8 cellular contexts compared by ENCODE assay signal in the genomic region with DNA sequence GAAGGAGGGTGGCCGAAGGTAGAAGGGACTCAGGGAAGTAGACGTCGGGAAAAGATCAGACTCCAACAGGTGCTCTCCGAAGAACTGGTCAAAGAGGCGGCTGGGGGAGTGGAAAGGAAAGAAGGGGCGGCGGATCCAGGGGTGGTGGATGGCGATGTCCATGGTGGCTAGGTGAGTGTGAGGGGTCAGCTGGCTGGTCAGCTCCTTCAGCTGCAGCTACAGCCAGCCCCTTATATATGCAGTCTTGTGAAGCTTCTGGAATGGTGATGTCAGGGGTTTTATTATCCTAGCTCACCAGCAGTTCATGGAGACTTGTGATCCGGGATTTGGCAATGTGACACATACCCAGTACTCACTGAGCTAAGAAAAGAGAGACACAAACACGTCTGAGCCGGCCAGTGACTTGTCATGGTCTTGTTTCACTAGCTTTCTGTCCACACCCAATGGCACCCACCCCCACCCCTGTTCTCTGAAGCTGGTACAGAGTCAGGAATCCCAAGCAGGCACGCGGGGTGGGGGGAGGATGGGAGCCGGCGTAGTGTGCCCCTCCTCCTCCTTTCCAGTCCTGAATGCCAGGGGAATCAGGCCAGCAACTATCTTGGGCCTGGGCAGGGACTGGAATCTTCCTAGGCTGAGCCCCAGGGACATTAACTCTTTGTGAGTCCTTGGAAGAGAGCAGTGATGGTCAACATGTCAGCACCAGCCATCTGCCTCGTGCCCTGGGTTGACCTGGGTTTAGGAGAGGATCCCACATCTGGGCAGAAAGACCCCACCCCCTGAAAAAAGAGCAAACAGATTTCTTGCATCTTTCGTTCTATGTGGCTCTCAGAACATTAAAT. TPM values are rescaled to one million over a fixed set of nuclear protein-coding genes. Genes with fewer than 3 reads are reported as not detected.
DNase-seq lines count a peak whose midpoint lies in the region; ATAC-seq, FAIRE-seq and TF ChIP-seq lines count a peak whose summit lies in the region.

TSS of gene CRYAB (minus strand) at position 208 of the 839 bp plus-strand sequence. CDS start at position 162, 46 bp downstream.

- peak within 1 kb of the TSS; percentile 57 for H3K27ac ChIP-seq in K562 (ENCODE audit: extremely low read depth, low read depth, low read length)

- H3K4me1 ChIP-seq in K562 (replicated peaks in 1 of 2; ENCODE audit: control insufficient read depth in 2 of 2, insufficient read depth in 2 of 2, low read length in 2 of 2): peaks cover 35 to 40% of the 10 kb centered on the region in 2 experiments; a peak in 4 of 5 replicates

- TF ChIP-seq POLR2A in K562 (conservative IDR thresholded peaks at IDR 0.05): no peak

- H3K36me3 Mint-ChIP-seq in activated T-cell treated with anti-CD3 and anti-CD28 coated beads, Interleukin-2, amount 50 U/mL, for 4 hours (ENCODE audit: insufficient read depth): no peaks in the 10 kb centered on the region

- FAIRE-seq in K562 (lab: Jason Lieb, UNC): no peak

- in situ Hi-C loops in K562 (cut with MboI): no loop called here

- H2AFZ ChIP-seq in K562 (ENCODE audit: low read depth, low read length): peak within 1 kb of the TSS; percentile 76

- H3K9me1 ChIP-seq in K562 (ENCODE audit: control insufficient read depth, insufficient read depth, low read length): peaks cover 3% of the 10 kb centered on the region

- no peak within 1 kb of the TSS for H3K4me3 ChIP-seq in K562
- peak within 1 kb of the TSS; percentile 41 for H3K4me3 ChIP-seq in retinal pigment epithelial cell (ENCODE audit: low read length)

- CTCF ChIA-PET in K562 (lab: Yijun Ruan, JAX; ENCODE audit: low intra/inter-chr PET ratio): no interaction called here

- no peak for TF ChIP-seq RAD21 in K562 (CRISPR knock-in tag; conservative IDR thresholded peaks at IDR 0.05 in 1 of 2, IDR thresholded peaks at IDR 0.05 in 1 of 2)

- no TSS peak for BruUV-seq in K562 (replicated peaks; lab: Mats Ljungman, UMichigan)

- H3K4me3 Mint-ChIP-seq in activated T-cell treated with anti-CD3 and anti-CD28 coated beads, Interleukin-2, amount 50 U/mL, for 4 hours: no peak within 1 kb of the TSS

- TF ChIP-seq CTCF in K562 (IDR thresholded peaks at IDR 0.05 in 2 of 3, conservative IDR thresholded peaks at IDR 0.05 in 1 of 3; ENCODE audit: insufficient read depth in 2 of 3, low read depth in 1 of 3, low read length in 3 of 3): no peak
- no peak for TF ChIP-seq CTCF in retinal pigment epithelial cell (conservative IDR thresholded peaks at IDR 0.05; ENCODE audit: low read depth, low read length)

- peak within 1 kb of the TSS; percentile 68 for H3K4me2 ChIP-seq in K562 (ENCODE audit: insufficient read depth, low read length)

- no peaks in the 10 kb centered on the region for H3K4me1 Mint-ChIP-seq in activated T-cell treated with anti-CD3 and anti-CD28 coated beads, Interleukin-2, amount 50 U/mL, for 4 hours (ENCODE audit: low read depth)

- ATAC-seq in K562 (peak; percentile 48), HG02623 (IDR thresholded peaks at IDR 0.05; ENCODE audit: unreplicated experiment) (no peak)
- ATAC-seq in activated T-cell treated with anti-CD3 and anti-CD28 coated beads, Interleukin-2, amount 50 U/mL, for 4 hours: no peak

- POLR2A ChIA-PET in K562 (lab: Yijun Ruan, JAX): interaction anchor here (0.5 to 2.9 kb wide), 8 partner anchors 11 to 113 kb away, joined by 3 to 13 read pairs (median 3); no protein-coding TSS in a partner anchor

- no peaks in the 10 kb centered on the region for H3K79me2 ChIP-seq in K562 (ENCODE audit: control insufficient read depth, insufficient read depth, low read length)

- peak within 1 kb of the TSS; percentile 20 to 62; a peak in 2 of 4 replicates for H3K9ac ChIP-seq in K562 (ENCODE audit: insufficient read depth in 1 of 2, low read depth in 2 of 2, low read length in 2 of 2)

- 13% methylated on average over 13 of the region's 17 CpGs for WGBS in K562 (ENCODE audit: insufficient coverage, low coverage, missing lambda C conversion rate)

- peaks cover 56% of the 10 kb centered on the region for H3K27me3 Mint-ChIP-seq in activated T-cell treated with anti-CD3 and anti-CD28 coated beads, Interleukin-2, amount 50 U/mL, for 4 hours (ENCODE audit: low read depth)

- H3K36me3 ChIP-seq in K562 (ENCODE audit: control insufficient read depth, insufficient read depth, low read length): no peaks in the 10 kb centered on the region

- DNase-seq in GM04503 (ENCODE audit: low read depth): peak; percentile 98
- DNase-seq in K562 (ENCODE audit: extremely low read depth in 1 of 4, low spot score in 3 of 4): peak; percentile 33 to 66 (median 36)
- DNase-seq in hippocampal formation (lab: John Stamatoyannopoulos, UW): peak; percentile 93 to 94
- peak; percentile 99 for DNase-seq in retinal pigment epithelial cell (ENCODE audit: low read depth)
- no peak for DNase-seq in GF-D8 (lab: John Stamatoyannopoulos, UW)
- DNase-seq in activated T-cell treated with anti-CD3 and anti-CD28 coated beads, Interleukin-2, amount 50 U/mL, for 4 hours: no peak
- DNase-seq in SIG-M5 (lab: John Stamatoyannopoulos, UW): no peak

- H3K9me3 Mint-ChIP-seq in activated T-cell treated with anti-CD3 and anti-CD28 coated beads, Interleukin-2, amount 50 U/mL, for 4 hours: no peaks in the 10 kb centered on the region

- H3K27me3 ChIP-seq in K562 (ENCODE audit: control insufficient read depth in 2 of 2, insufficient read depth in 2 of 2, low read length in 2 of 2): no peaks in the 10 kb centered on the region

- H3K9me3 ChIP-seq in K562 (replicated peaks; ENCODE audit: control insufficient read depth, insufficient read depth, low read depth, low read length): no peaks in the 10 kb centered on the region

- no peaks in the 10 kb centered on the region for H4K20me1 ChIP-seq in K562 (replicated peaks; ENCODE audit: control insufficient read depth, insufficient read depth, low read length)

- TF ChIP-seq EP300 in K562 (IDR thresholded peaks at IDR 0.05; ENCODE audit: low read length): no peak

- intact Hi-C loops in K562 (cut with micrococcal nuclease): loop anchor here (5.0 kb wide), 1 partner anchor 34 kb away; the partner anchor contains the start of genes CFAP68 and FDXACB1

TF ChIP-seq in K562, 482 proteins besides CTCF, POLR2A, EP300 and RAD21 (continues in another document):
- TF ChIP-seq RBBP5 (IDR thresholded peaks at IDR 0.05; ENCODE audit: borderline replicate concordance, insufficient read depth, low read length, poor library complexity, severe bottlenecking): peak; percentile 42
- TF ChIP-seq FOXM1 (IDR thresholded peaks at IDR 0.05; ENCODE audit: low read depth): no peak
- TF ChIP-seq FOXM1 (CRISPR knock-in tag; IDR thresholded peaks at IDR 0.05; ENCODE audit: low read depth): 0 out of 2 replicates have a peak, but pooled peaks have one; percentile 32
- TF ChIP-seq JUND (IDR thresholded peaks at IDR 0.05; ENCODE audit: borderline replicate concordance, low read depth, low read length): peak; percentile 20; the same call in 1 of the 2 replicates
- no peak for TF ChIP-seq JUND (tag; IDR thresholded peaks at IDR 0.05; ENCODE audit: borderline replicate concordance, low read depth, low read length)
- TF ChIP-seq, protein P1, sequence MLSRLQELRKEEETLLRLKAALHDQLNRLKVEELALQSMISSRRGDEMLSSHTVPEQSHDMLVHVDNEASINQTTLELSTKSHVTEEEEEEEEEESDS (CRISPR knock-in tag; IDR thresholded peaks at IDR 0.05): no peak
- peak; percentile 35; the same call in 1 of the 2 replicates for TF ChIP-seq TCF3 (CRISPR knock-in tag; IDR thresholded peaks at IDR 0.05)

RNA-seq across cellular contexts. Expression of gene CRYAB, which starts in this region (rescaled TPM):
- 1.0 and 1.8 TPM in 2 replicates for total RNA-seq in K562 (2011; cell fraction: chromatin; rRNA removed; ENCODE audit: low replicate concordance)
- 1.0 and 3.2 TPM in 2 replicates for total RNA-seq in K562 (2011; cell fraction: nucleolus; rRNA removed)
- total RNA-seq in K562 (2011; cell fraction: nucleoplasm; rRNA removed): 1.6 and 2.4 TPM in 2 replicates
- 2.0 and 3.6 TPM in 2 replicates for total RNA-seq in K562 (2014; rRNA removed)
- total RNA-seq in K562 (2014; rRNA removed; fragmentation: Illumina TruSeq; extraction: Trizol): 3.0 and 3.1 TPM in 2 replicates
- 0.83 and 1.3 TPM in 2 replicates for total RNA-seq in K562 (2015; rRNA removed; fragmentation: Illumina TruSeq; extraction: Trizol)
- total RNA-seq in K562 (2021): 3.6 and 3.7 TPM in 2 replicates
- 1.5 and 2.3 TPM in 2 replicates for polyA plus RNA-seq in K562 (2011; rRNA removed)
- 2.3 and 3.7 TPM in 2 replicates for polyA plus RNA-seq in K562 (2011; cell fraction: cytosol; rRNA removed)
- 1.7 and 3.3 TPM in 2 replicates for polyA plus RNA-seq in K562 (2011; cell fraction: nucleus; rRNA removed)
- polyA plus RNA-seq in K562 (2012): 0.61 and 2.0 TPM in 2 replicates
- polyA plus RNA-seq in K562 (2014; fragmentation: Illumina TruSeq; extraction: Trizol): 5.2 and 5.9 TPM in 2 replicates
- polyA plus RNA-seq in K562 (2014; fragmentation: Nextera tagmentation; extraction: Ambion mirVana): 1 to 10 TPM; 6.5 to 7.5 TPM
- polyA plus RNA-seq in K562 (2014; rRNA removed): 1.2 and 2.7 TPM in 2 replicates
- polyA minus RNA-seq in K562 (2011; rRNA and poly(A)+ RNA removed): 0.69 and 3.5 TPM in 2 replicates
- polyA minus RNA-seq in K562 (2011; cell fraction: cytosol; rRNA and poly(A)+ RNA removed): 1.6 TPM in 1 of 2 replicates, not detected in the other
- 0.94 and 1.00 TPM in 2 replicates for polyA minus RNA-seq in K562 (2011; cell fraction: nucleus; rRNA and poly(A)+ RNA removed)
- under 1 TPM in 1 of 3 donors, not detected in 2; 0.35 TPM for total RNA-seq in activated T-cell treated with anti-CD3 and anti-CD28 coated beads, Interleukin-2, amount 50 U/mL, for 4 hours

Comparison
In these comparisons a context has a peak if more than half of its experiments do, and no peak if none do; other contexts are left out.
1. DNase-seq: peak in GM04503 (single experiment), K562 (4 of 4), hippocampal formation (2 of 2) and retinal pigment epithelial cell (single experiment); none in GF-D8 (single experiment), activated T-cell treated with anti-CD3 and anti-CD28 coated beads, Interleukin-2, amount 50 U/mL, for 4 hours (single experiment) and SIG-M5 (single experiment).